ENCODE assay signal across 16 cellular contexts in the genomic region with DNA sequence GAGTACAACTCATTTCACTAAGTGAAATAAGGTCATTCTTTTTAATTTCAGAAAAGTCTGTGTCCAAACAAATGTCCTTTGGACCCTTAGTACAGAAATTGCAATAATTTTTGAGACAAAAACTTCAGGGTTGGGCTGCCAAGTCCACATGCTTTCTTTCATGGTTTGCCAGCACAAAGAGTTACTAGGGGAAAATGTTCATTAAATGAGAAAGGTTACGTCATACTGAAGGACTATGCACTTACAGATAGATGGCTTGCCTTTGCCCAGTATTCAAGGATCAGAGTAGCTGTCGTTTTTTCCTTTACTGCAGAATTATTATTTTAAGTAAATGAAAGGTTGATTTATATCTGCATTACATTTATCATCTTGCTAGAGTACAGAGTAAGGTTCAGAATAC.
DNase-seq lines count a peak whose midpoint lies in the region; TF ChIP-seq lines count a peak whose summit lies in the region.
"Had no signal": no experiment of that assay in that cellular context is flagged by ENCODE, and none has a peak within 500 bp of the region (broad histone marks: within the 10 kb centered on the region; RNA-seq: fewer than 3 reads in every experiment).

No MANE protein-coding gene starts in this region.

- DNase-seq in amniotic epithelial cell (ENCODE audit: low read depth): peak; percentile 29
- DNase-seq in fibroblast of mammary gland (ENCODE audit: low read depth): peak; percentile 26
- peak; percentile 51 for DNase-seq in medulla oblongata (ENCODE audit: extremely low spot score)
- peak; percentile 35 for DNase-seq in testis
- DNase-seq in NCI-H187 treated with DMSO at 0.1 percent for 48 hours (lab: John Stamatoyannopoulos, UW): no peak
- no peak for DNase-seq in neural progenitor cell (ENCODE audit: low spot score)
- no peak for DNase-seq in foreskin melanocyte
- DNase-seq: CD8-positive, alpha-beta memory T cell; GM23248; MM.1S; NCI-H1105; NCI-H187; NCI-H2171 had no signal

- no peak overlapping the region for H3K27ac ChIP-seq in testis
- H3K27ac ChIP-seq in neural progenitor cell: no peak overlapping the region
- H3K27ac ChIP-seq: BLaER1, GM23248, HL-60, KMS-11 had no signal

- WGBS in testis, 2 donors: 27 to 52% methylated on average over 2 of the region's 2 CpGs

- no peak for TF ChIP-seq CTCF in fibroblast of mammary gland (conservative IDR thresholded peaks at IDR 0.05; ENCODE audit: control insufficient read depth, insufficient read depth, low read depth, low read length)
- TF ChIP-seq CTCF in testis (IDR thresholded peaks at IDR 0.05): no peak
- TF ChIP-seq CTCF in neural progenitor cell (IDR thresholded peaks at IDR 0.05): no peak

- no peak overlapping the region for H3K4me3 Mint-ChIP-seq in neural progenitor cell
- H3K4me3 Mint-ChIP-seq: CD8-positive, alpha-beta memory T cell had no signal

- H3K4me2 ChIP-seq in neural progenitor cell: no peak overlapping the region
- H3K4me2 ChIP-seq: BLaER1, KMS-11 had no signal

- no peaks in the 10 kb centered on the region for H3K79me2 ChIP-seq in neural progenitor cell (ENCODE audit: low read depth)

- no peaks in the 10 kb centered on the region for H3K9me3 ChIP-seq in testis
- H3K9me3 ChIP-seq in neural progenitor cell (ENCODE audit: low read depth): no peaks in the 10 kb centered on the region
- H3K9me3 ChIP-seq: BLaER1 had no signal

- no peak overlapping the region for H3K4me3 ChIP-seq in fibroblast of mammary gland (ENCODE audit: control insufficient read depth, low read depth, low read length)
- H3K4me3 ChIP-seq in testis: no peak overlapping the region
- H3K4me3 ChIP-seq in neural progenitor cell: no peak overlapping the region
- H3K4me3 ChIP-seq: BLaER1, GM23248 had no signal

- no peak for TF ChIP-seq POLR2A in testis (IDR thresholded peaks at IDR 0.05)

- H3K27me3 Mint-ChIP-seq in neural progenitor cell (ENCODE audit: insufficient read depth, low read depth): no peaks in the 10 kb centered on the region

- H2AFZ ChIP-seq in neural progenitor cell (replicated peaks): no peak overlapping the region
- H2AFZ ChIP-seq: GM23248 had no signal

- H3K27me3 ChIP-seq in testis (no peaks in the 10 kb centered on the region), neural progenitor cell (no peaks in the 10 kb centered on the region)
- H3K27me3 ChIP-seq: BLaER1 had no signal

- no peak overlapping the region for H3K27ac Mint-ChIP-seq in neural progenitor cell
- H3K27ac Mint-ChIP-seq: CD8-positive, alpha-beta memory T cell had no signal

- H3K4me1 ChIP-seq in testis: no peaks in the 10 kb centered on the region
- peaks cover 6% of the 10 kb centered on the region for H3K4me1 ChIP-seq in neural progenitor cell
- H3K4me1 ChIP-seq: BLaER1 had no signal

- H3K9ac ChIP-seq in neural progenitor cell: no peak overlapping the region
- H3K9ac ChIP-seq: BLaER1, GM23248, KMS-11 had no signal

- H3K36me3 ChIP-seq in testis (ENCODE audit: low read depth, missing control alignments) (no peaks in the 10 kb centered on the region), neural progenitor cell (no peaks in the 10 kb centered on the region)
- H3K36me3 ChIP-seq: BLaER1 had no signal

- no peaks in the 10 kb centered on the region for H3K9me3 Mint-ChIP-seq in neural progenitor cell
- H3K9me3 Mint-ChIP-seq: CD8-positive, alpha-beta memory T cell had no signal

- no peaks in the 10 kb centered on the region for H3K36me3 Mint-ChIP-seq in neural progenitor cell

- intact Hi-C loops in testis (cut with DNase I; ENCODE audit: low total_unique reads): no loop called here

- H3F3A ChIP-seq in neural progenitor cell (ENCODE audit: low read depth): no peaks in the 10 kb centered on the region

- peaks cover 11% of the 10 kb centered on the region for H3K4me1 Mint-ChIP-seq in neural progenitor cell
- H3K4me1 Mint-ChIP-seq: CD8-positive, alpha-beta memory T cell had no signal

- no peaks in the 10 kb centered on the region for H4K20me1 ChIP-seq in neural progenitor cell (ENCODE audit: low read depth)
- H4K20me1 ChIP-seq: BLaER1 had no signal

Comparison
In these comparisons a context has a peak if more than half of its experiments do, and no peak if none do; other contexts are left out.
1. DNase-seq: peak in amniotic epithelial cell (single experiment), fibroblast of mammary gland (single experiment), medulla oblongata (single experiment) and testis (single experiment); none in NCI-H187 treated with DMSO at 0.1 percent for 48 hours (single experiment), neural progenitor cell (single experiment) and foreskin melanocyte (single experiment).